ENCODE assay signal across 33 cellular contexts in genomic region chr11:110787680-110788079, GRCh38.
"Had no signal": no experiment of that assay in that cellular context is flagged by ENCODE, and none has a peak within 500 bp of the region (broad histone marks: within the 10 kb centered on the region; RNA-seq: fewer than 3 reads in every experiment).

No MANE protein-coding gene starts in this region.

- DNase-seq: Kasumi-1, KG1, MG63, NCI-H1092, NCI-H1105 treated with DMSO at 0.1 percent for 48 hours, NCI-H1417, NCI-H1436, NCI-H146, NCI-H1694, NCI-H187, NCI-H1930, NCI-H2029 treated with DMSO at 0.1 percent for 48 hours, NCI-H2081 treated with DMSO at 0.1 percent for 48 hours, NCI-H2107, NCI-H2171, NCI-H226, NCI-H446 treated with DMSO at 0.1 percent for 48 hours, NCI-H510A, NCI-H524, NCI-H526, NCI-H69, NCI-H748 treated with DMSO at 0.1 percent for 48 hours, NCI-H82, SHP77, SIG-M5, SJCRH30 had no signal

- H3K36me3 ChIP-seq: MG63, SJCRH30 had no signal

- H3K4me2 ChIP-seq: PC-9 had no signal

- H3K27ac ChIP-seq: PC-9, RWPE1, SJCRH30, SK-N-MC had no signal

- ATAC-seq: Panc1, Right ventricle myocardium inferior, SK-N-SH treated with all-trans-retinoic acid at 6 μM for 48 hours had no signal

- H3K4me3 ChIP-seq: MG63, PC-9, SJCRH30, SK-N-MC had no signal

- H3K4me1 ChIP-seq: SJCRH30 had no signal

- FAIRE-seq: RCC 7860 had no signal

- H3K27me3 ChIP-seq: MG63, SJCRH30 had no signal

- H3K9me3 ChIP-seq: SJCRH30 had no signal

- H2AFZ ChIP-seq: PC-9 had no signal
